In the genomic region with DNA sequence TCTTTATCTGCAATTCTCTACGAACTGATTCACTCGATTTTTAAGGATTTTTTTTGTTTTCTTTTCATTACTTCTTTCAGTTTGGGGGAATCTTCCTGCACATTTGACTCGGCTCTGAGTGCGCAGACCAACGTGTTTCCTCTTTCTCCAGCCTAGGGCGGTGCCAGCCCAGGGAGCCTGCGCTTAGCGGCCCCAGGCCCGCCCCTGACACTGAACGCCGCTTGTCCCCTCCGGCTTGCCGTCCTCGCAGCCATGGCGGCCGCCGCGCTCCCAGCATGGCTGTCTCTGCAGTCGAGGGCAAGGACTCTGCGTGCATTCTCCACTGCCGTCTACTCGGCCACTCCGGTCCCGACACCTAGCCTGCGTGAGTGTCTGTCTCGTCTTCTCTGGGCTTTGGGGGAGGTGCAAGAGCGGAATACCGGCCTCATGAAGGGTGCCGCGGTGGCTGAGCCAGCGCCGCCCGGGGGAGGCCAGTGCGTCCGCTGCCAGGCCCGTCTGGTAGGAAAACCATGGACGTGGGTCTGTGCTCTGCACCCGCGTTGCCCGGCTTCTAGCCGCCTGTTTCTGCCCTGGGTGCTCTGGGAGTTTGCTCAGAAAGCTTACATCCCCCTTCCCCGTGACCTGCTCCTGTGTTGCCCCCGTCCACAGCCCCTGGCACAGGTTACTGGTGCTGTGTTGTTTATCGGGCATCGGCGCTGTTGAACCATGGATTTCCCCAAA, we compare ENCODE assay signal across 8 cellular contexts. TPM values are rescaled to one million over a fixed set of nuclear protein-coding genes. Genes with fewer than 3 reads are reported as not detected.
A peak's percentile ranks its signal among the peaks of the same experiment; 100 is the strongest.
DNase-seq lines count a peak whose midpoint lies in the region; ATAC-seq, FAIRE-seq and TF ChIP-seq lines count a peak whose summit lies in the region.

A gene (plus strand): TSS at position 241 of the 720 bp plus-strand sequence. CDS start 12 bp downstream, at position 253.

- in situ Hi-C loops in astrocyte of the cerebellum (cut with HindIII; ENCODE audit: low sequenced_read_pairs), result no loop called here

- peak within 1 kb of the TSS; percentile 81 for H3K4me2 ChIP-seq in hepatocyte

- H3K36me3 ChIP-seq in hepatocyte (replicated peaks; ENCODE audit: insufficient read depth, low read depth), result no peaks in the 10 kb centered on the region

- FAIRE-seq in GM18507 (lab: Jason Lieb, UNC), result peak; percentile 95

- no peaks in the 10 kb centered on the region for H4K20me1 ChIP-seq in hepatocyte (ENCODE audit: insufficient read depth, poor library complexity, severe bottlenecking)

- peak; percentile 65 for DNase-seq in GM18507 (ENCODE audit: extremely low spot score, insufficient read length, low read depth)
- DNase-seq in NCI-H2029 treated with DMSO at 0.1 percent for 48 hours (lab: John Stamatoyannopoulos, UW), result peak; percentile 63
- DNase-seq in T-helper 9 cell, result peak; percentile 89
- DNase-seq in astrocyte of the cerebellum (ENCODE audit: low read depth), result peak; percentile 77
- DNase-seq in hepatocyte (ENCODE audit: low spot score), result peak; percentile 95
- peak; percentile 75 for DNase-seq in retinal pigment epithelial cell (ENCODE audit: low read depth)
- DNase-seq in OCI-M2 (lab: John Stamatoyannopoulos, UW; ENCODE audit: unreplicated experiment), result no peak

- peaks cover 8% of the 10 kb centered on the region for H3K4me1 ChIP-seq in hepatocyte (ENCODE audit: insufficient read depth)

- peak within 1 kb of the TSS; percentile 90 for H3K27ac ChIP-seq in hepatocyte

- H3K9me2 ChIP-seq in hepatocyte (replicated peaks; ENCODE audit: insufficient read depth), result no peaks in the 10 kb centered on the region

- no peaks in the 10 kb centered on the region for H3K27me3 ChIP-seq in hepatocyte

- H3K4me3 ChIP-seq in astrocyte of the cerebellum (ENCODE audit: low read depth, low read length), result peak within 1 kb of the TSS; percentile 99
- peak within 1 kb of the TSS; percentile 63 for H3K4me3 ChIP-seq in hepatocyte
- peak within 1 kb of the TSS; percentile 98 for H3K4me3 ChIP-seq in retinal pigment epithelial cell (ENCODE audit: low read length)

- peak; percentile 97 for ATAC-seq in HG02943 (IDR thresholded peaks at IDR 0.05; ENCODE audit: low read depth, unreplicated experiment)

- H3K9me3 ChIP-seq in hepatocyte (ENCODE audit: low read depth), result no peaks in the 10 kb centered on the region

- H2AFZ ChIP-seq in hepatocyte, result peak within 1 kb of the TSS; percentile 91

- peaks cover 48% of the 10 kb centered on the region for H3K79me2 ChIP-seq in hepatocyte

- WGBS in hepatocyte (ENCODE audit: low lambda C conversion rate, missing lambda C conversion rate), result under 1% methylated on average over 46 of the region's 46 CpGs

- TF ChIP-seq CTCF in astrocyte of the cerebellum (IDR thresholded peaks at IDR 0.05; ENCODE audit: low read depth, low read length, missing control alignments) (no peak), hepatocyte (IDR thresholded peaks at IDR 0.05; ENCODE audit: poor library complexity) (peak; percentile 9), retinal pigment epithelial cell (conservative IDR thresholded peaks at IDR 0.05; ENCODE audit: low read depth, low read length) (no peak)

RNA-seq across cellular contexts. Expression of the gene that starts here (rescaled TPM):
- 88.1 and 95.8 TPM in 2 replicates for total RNA-seq in hepatocyte
- 50.7 and 67.4 TPM in 2 replicates for polyA plus RNA-seq in hepatocyte
